29 cellular contexts compared by ENCODE assay signal in the genomic region with DNA sequence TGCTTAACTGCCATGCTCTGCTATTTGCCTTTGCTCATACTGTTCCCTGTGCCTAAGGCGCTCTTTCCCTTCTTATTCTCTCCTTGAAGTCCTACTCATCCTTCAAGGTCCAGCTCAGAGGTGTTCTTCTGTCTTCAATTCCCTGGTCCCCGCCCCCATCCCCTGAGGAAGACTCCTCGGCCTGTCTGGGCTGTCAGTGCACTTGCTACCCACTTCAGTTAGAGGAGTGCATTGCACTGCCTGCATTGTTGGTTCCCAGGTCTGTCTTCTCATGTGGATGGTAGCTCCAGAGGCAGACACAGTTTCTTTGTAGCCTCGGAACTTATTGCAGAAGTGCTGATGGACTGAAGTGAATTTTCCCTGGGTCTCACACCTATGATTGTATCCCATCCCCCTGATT.
"Had no signal": no experiment of that assay in that cellular context is flagged by ENCODE, and none has a peak within 500 bp of the region (broad histone marks: within the 10 kb centered on the region; RNA-seq: fewer than 3 reads in every experiment).

No MANE protein-coding gene starts in this region.

- H3K9me3 ChIP-seq: neutrophil, ovary, psoas muscle, right lobe of liver, sigmoid colon, stomach, thoracic aorta, thyroid gland, tibial nerve, upper lobe of left lung had no signal

- H3K9me3 Mint-ChIP-seq: natural killer cell treated with Interleukin-12 subunit alpha and Interleukin-12 subunit beta and Interleukin-15 and Interleukin-18, amount 100 ng/mL, for 72 hours; nephron progenitor cell; neural crest cell; stimulated activated effector memory CD8-positive, alpha-beta T cell treated with anti-CD3 and anti-CD28 coated beads, Interleukin-12 subunit alpha, Interleukin-12 subunit beta, amount 100 ng/mL, for 72 hours; stimulated activated naive B cell treated with anti-CD40 and anti-IgM and Interleukin-4, amounts not matched to agents 10 μg/mL and 1 μg/mL and 100 μg/mL, for 72 hours; stimulated activated naive CD8-positive, alpha-beta T cell treated with anti-CD3 and anti-CD28 coated beads, Interleukin-15, Interleukin-2, amounts not matched to agents 100 ng/mL and 50 ng/mL, for 24 hours had no signal

- H3K27me3 ChIP-seq: ovary, sigmoid colon, thyroid gland, tibial nerve, upper lobe of left lung had no signal

- H3K79me2 ChIP-seq: parathyroid adenoma had no signal

- H3K9ac ChIP-seq: parathyroid adenoma had no signal

- H3K4me3 ChIP-seq: ovary, psoas muscle, right lobe of liver, sigmoid colon, stomach, thoracic aorta, thyroid gland, tibial nerve, upper lobe of left lung had no signal

- H2AFZ ChIP-seq: parathyroid adenoma had no signal

- H3K36me3 ChIP-seq: neutrophil, ovary, right lobe of liver, sigmoid colon, stomach, thoracic aorta, thyroid gland, tibial nerve, upper lobe of left lung had no signal

- H3K4me1 ChIP-seq: parathyroid adenoma, psoas muscle, right lobe of liver, sigmoid colon, stomach, thyroid gland, tibial nerve, upper lobe of left lung had no signal

- H3K27ac Mint-ChIP-seq: naive thymus-derived CD8-positive, alpha-beta T cell; natural killer cell treated with Interleukin-12 subunit alpha and Interleukin-12 subunit beta and Interleukin-15 and Interleukin-18, amount 100 ng/mL, for 72 hours; nephron progenitor cell; progenitor cell of endocrine pancreas; stimulated activated effector memory CD8-positive, alpha-beta T cell treated with anti-CD3 and anti-CD28 coated beads, Interleukin-12 subunit alpha, Interleukin-12 subunit beta, amount 100 ng/mL, for 72 hours; stimulated activated naive B cell treated with anti-CD40 and anti-IgM and Interleukin-4, amounts not matched to agents 10 μg/mL and 1 μg/mL and 100 μg/mL, for 72 hours; stimulated activated naive CD8-positive, alpha-beta T cell treated with anti-CD3 and anti-CD28 coated beads, Interleukin-15, Interleukin-2, amounts not matched to agents 100 ng/mL and 50 ng/mL, for 24 hours had no signal

- H3K4me3 Mint-ChIP-seq: naive thymus-derived CD8-positive, alpha-beta T cell; natural killer cell treated with Interleukin-12 subunit alpha and Interleukin-12 subunit beta and Interleukin-15 and Interleukin-18, amount 100 ng/mL, for 72 hours; nephron progenitor cell; neural crest cell; stimulated activated effector memory CD8-positive, alpha-beta T cell treated with anti-CD3 and anti-CD28 coated beads, Interleukin-12 subunit alpha, Interleukin-12 subunit beta, amount 100 ng/mL, for 72 hours; stimulated activated naive B cell treated with anti-CD40 and anti-IgM and Interleukin-4, amounts not matched to agents 10 μg/mL and 1 μg/mL and 100 μg/mL, for 72 hours; stimulated activated naive CD8-positive, alpha-beta T cell treated with anti-CD3 and anti-CD28 coated beads, Interleukin-15, Interleukin-2, amounts not matched to agents 100 ng/mL and 50 ng/mL, for 24 hours had no signal

- ATAC-seq: naive thymus-derived CD8-positive, alpha-beta T cell; natural killer cell treated with Interleukin-12 subunit alpha and Interleukin-12 subunit beta and Interleukin-15 and Interleukin-18, amount 100 ng/mL, for 72 hours; psoas muscle; right cardiac atrium; right lobe of liver; stimulated activated effector memory CD8-positive, alpha-beta T cell treated with anti-CD3 and anti-CD28 coated beads, Interleukin-12 subunit alpha, Interleukin-12 subunit beta, amount 100 ng/mL, for 72 hours; stimulated activated naive B cell treated with anti-CD40 and anti-IgM and Interleukin-4, amounts not matched to agents 10 μg/mL and 1 μg/mL and 100 μg/mL, for 72 hours had no signal

- H3K4me1 Mint-ChIP-seq: neural crest cell; stimulated activated effector memory CD8-positive, alpha-beta T cell treated with anti-CD3 and anti-CD28 coated beads, Interleukin-12 subunit alpha, Interleukin-12 subunit beta, amount 100 ng/mL, for 72 hours; stimulated activated naive B cell treated with anti-CD40 and anti-IgM and Interleukin-4, amounts not matched to agents 10 μg/mL and 1 μg/mL and 100 μg/mL, for 72 hours had no signal

- H3K27ac ChIP-seq: neutrophil, ovary, parathyroid adenoma, psoas muscle, right lobe of liver, sigmoid colon, stomach, thoracic aorta, thyroid gland, tibial nerve, upper lobe of left lung had no signal

- DNase-seq: naive thymus-derived CD8-positive, alpha-beta T cell; nephron progenitor cell; nucleus accumbens; ovary; posterior cingulate gyrus; psoas muscle; right cardiac atrium; right lobe of liver; sigmoid colon; small intestine; stimulated activated CD4-positive, alpha-beta T cell treated with anti-CD3 and anti-CD28 coated beads, Interleukin-15, amount 100 ng/mL, for 24 hours; stimulated activated CD4-positive, alpha-beta T cell treated with anti-CD3 and anti-CD28 coated beads, Interleukin-2, amount 100 ng/mL, for 24 hours; stimulated activated CD4-positive, alpha-beta T cell treated with anti-CD3 and anti-CD28 coated beads, Interleukin-2, amount 100 ng/mL, for 48 hours; stimulated activated CD4-positive, alpha-beta T cell treated with anti-CD3 and anti-CD28 coated beads, Interleukin-4, amount 100 ng/mL, for 24 hours; stimulated activated naive B cell treated with anti-CD40 and anti-IgM and Interleukin-4, amounts not matched to agents 10 μg/mL and 1 μg/mL and 100 μg/mL, for 72 hours; stimulated activated naive CD4-positive, alpha-beta T cell treated with Interleukin-2 at 50 U/mL for 16 hours; stomach; thyroid gland; trophoblast cell; upper lobe of left lung had no signal

- H3K36me3 Mint-ChIP-seq: naive thymus-derived CD8-positive, alpha-beta T cell; natural killer cell treated with Interleukin-12 subunit alpha and Interleukin-12 subunit beta and Interleukin-15 and Interleukin-18, amount 100 ng/mL, for 72 hours; stimulated activated effector memory CD8-positive, alpha-beta T cell treated with anti-CD3 and anti-CD28 coated beads, Interleukin-12 subunit alpha, Interleukin-12 subunit beta, amount 100 ng/mL, for 72 hours; stimulated activated naive B cell treated with anti-CD40 and anti-IgM and Interleukin-4, amounts not matched to agents 10 μg/mL and 1 μg/mL and 100 μg/mL, for 72 hours had no signal
